8 cellular contexts compared by ENCODE assay signal in genomic region chr4:169823685-169824084, GRCh38.
DNase-seq lines count a peak whose midpoint lies in the region; ATAC-seq and TF ChIP-seq lines count a peak whose summit lies in the region.

No MANE protein-coding gene starts in this region.

- H3K27me3 Mint-ChIP-seq in CD14-positive monocyte (ENCODE audit: low read depth in 3 of 3), result peaks cover 0 to 5% (median 2%) of the 10 kb centered on the region in 3 donors

- no peak overlapping the region for H3K23ac ChIP-seq in mesendoderm (ENCODE audit: low read length)

- intact Hi-C loops in CD14-positive monocyte (cut with micrococcal nuclease), result no loop called here

- H3K56ac ChIP-seq in mesendoderm (ENCODE audit: low read length), result no peak overlapping the region

- H3K4me2 ChIP-seq in mesendoderm (ENCODE audit: low read length), result no peak overlapping the region

- no peak for ATAC-seq in HG03521 (IDR thresholded peaks at IDR 0.05; ENCODE audit: unreplicated experiment)
- no peak for ATAC-seq in HG02938 (IDR thresholded peaks at IDR 0.05; ENCODE audit: unreplicated experiment)

- no peak overlapping the region for H3K4me3 Mint-ChIP-seq in CD14-positive monocyte

- H3K9me3 Mint-ChIP-seq in CD14-positive monocyte, result peaks cover 0 to 6% (median 4%) of the 10 kb centered on the region in 7 donors

- H3K27ac Mint-ChIP-seq in CD14-positive monocyte, result no peak overlapping the region

- peak; percentile 47 for DNase-seq in EL
- DNase-seq in M059J (ENCODE audit: low read depth), result peak; percentile 22
- peak; percentile 65 for DNase-seq in brain microvascular endothelial cell
- DNase-seq in mesendoderm, result peak; percentile 87
- no peak for DNase-seq in activated gamma-delta T cell (lab: John Stamatoyannopoulos, UW)
- no peak for DNase-seq in CD14-positive monocyte (ENCODE audit: low spot score)

- no peak overlapping the region for H4K5ac ChIP-seq in mesendoderm (ENCODE audit: low read length)

- H3K36me3 ChIP-seq in brain microvascular endothelial cell (replicated peaks) (no peaks in the 10 kb centered on the region), mesendoderm (ENCODE audit: control insufficient read depth, insufficient read depth, low read length) (no peaks in the 10 kb centered on the region)

- H3K27ac ChIP-seq in brain microvascular endothelial cell (no peak overlapping the region), mesendoderm (ENCODE audit: low read depth, low read length) (no peak overlapping the region)

- in situ Hi-C loops in brain microvascular endothelial cell (cut with HindIII; ENCODE audit: low pct_ligation_motif_present, low sequenced_read_pairs), result loop anchor here (25.0 kb wide), 1 partner anchor 214 kb away; the partner anchor contains the start of gene MFAP3L

- no peaks in the 10 kb centered on the region for H3K36me3 Mint-ChIP-seq in CD14-positive monocyte

- no peak overlapping the region for H2BK5ac ChIP-seq in mesendoderm (ENCODE audit: low read length)

- no peaks in the 10 kb centered on the region for H3K79me2 ChIP-seq in mesendoderm (ENCODE audit: control insufficient read depth, insufficient read depth, low read length)

- H2BK15ac ChIP-seq in mesendoderm (replicated peaks; ENCODE audit: low read depth), result no peak overlapping the region

- no peak overlapping the region for H3K9ac ChIP-seq in mesendoderm (ENCODE audit: low read length)

- H3K18ac ChIP-seq in mesendoderm (ENCODE audit: low read length), result no peak overlapping the region

- no peaks in the 10 kb centered on the region for H3K4me1 Mint-ChIP-seq in CD14-positive monocyte

- no peaks in the 10 kb centered on the region for H3K4me1 ChIP-seq in mesendoderm (ENCODE audit: control insufficient read depth, low read depth, low read length)

- no peaks in the 10 kb centered on the region for H3K79me1 ChIP-seq in mesendoderm (ENCODE audit: low read length)

- no peak for TF ChIP-seq CTCF in brain microvascular endothelial cell (IDR thresholded peaks at IDR 0.05; ENCODE audit: low read depth, low read length, missing control alignments)
- no peak for TF ChIP-seq CTCF in CD14-positive monocyte (IDR thresholded peaks at IDR 0.05)

- H3K4ac ChIP-seq in mesendoderm (ENCODE audit: low read depth, low read length), result no peak overlapping the region

- no peak overlapping the region for H4K8ac ChIP-seq in mesendoderm (ENCODE audit: low read depth, low read length)

- H3K4me3 ChIP-seq in brain microvascular endothelial cell (ENCODE audit: low read depth, low read length) (no peak overlapping the region), mesendoderm (ENCODE audit: low read length) (no peak overlapping the region)

- no peaks in the 10 kb centered on the region for H3K27me3 ChIP-seq in brain microvascular endothelial cell (replicated peaks)
- no peaks in the 10 kb centered on the region for H3K27me3 ChIP-seq in mesendoderm (ENCODE audit: insufficient read depth, low read length, poor library complexity)

- no peak overlapping the region for H2BK120ac ChIP-seq in mesendoderm (ENCODE audit: low read depth, low read length)

- no peak overlapping the region for H2AK5ac ChIP-seq in mesendoderm (ENCODE audit: low read length)

- no CpG with 5 or more reads among the region's 7 CpGs for WGBS in mesendoderm (ENCODE audit: extremely low coverage, insufficient coverage, low lambda C conversion rate)

Comparison
In these comparisons a context has a peak if more than half of its experiments do, and no peak if none do; other contexts are left out.
1. DNase-seq: peak in EL (single experiment), M059J (single experiment), brain microvascular endothelial cell (single experiment) and mesendoderm (single experiment); none in activated gamma-delta T cell (single experiment) and CD14-positive monocyte (single experiment).